In the genomic region with DNA sequence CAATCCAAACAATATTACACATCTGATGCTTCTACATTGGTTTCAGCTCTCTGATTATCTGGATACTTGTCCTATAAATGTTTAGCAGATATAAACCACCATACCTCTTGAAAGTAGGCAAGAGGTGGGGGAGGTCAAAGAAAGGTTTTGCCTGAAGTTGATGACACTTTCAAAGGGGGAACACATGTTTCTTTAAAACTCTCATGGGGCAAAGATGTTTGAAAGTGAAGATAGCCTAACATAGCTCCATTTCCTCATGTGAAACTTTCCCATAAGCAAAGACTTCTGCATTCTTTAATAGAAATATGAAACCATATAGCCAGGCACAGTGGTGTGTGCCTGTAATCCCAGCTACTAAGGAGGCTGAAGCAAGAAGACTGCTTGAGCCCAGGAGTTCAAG, we compare ENCODE assay signal across 18 cellular contexts.
DNase-seq lines count a peak whose midpoint lies in the region; ATAC-seq lines count a peak whose summit lies in the region.
"Had no signal": no experiment of that assay in that cellular context is flagged by ENCODE, and none has a peak within 500 bp of the region (broad histone marks: within the 10 kb centered on the region; RNA-seq: fewer than 3 reads in every experiment).

No MANE protein-coding gene starts in this region.

- no peak for DNase-seq in activated T-cell treated with anti-CD3 and anti-CD28 coated beads, Interleukin-2, amount 50 U/mL, for 1 hour
- DNase-seq in activated CD4-positive, alpha-beta T cell treated with anti-CD3 and anti-CD28 coated beads for 4 hours, result no peak
- DNase-seq in posterior vena cava (ENCODE audit: low spot score), result no peak
- DNase-seq in left ventricle myocardium superior, result no peak
- DNase-seq: activated CD4-positive, alpha-beta memory T cell treated with anti-CD3 and anti-CD28 coated beads for 36 hours; activated T-cell treated with anti-CD3 and anti-CD28 coated beads, Interleukin-2, amount 50 U/mL, for 4 hours; CD4-positive, alpha-beta memory T cell; dermis blood vessel endothelial cell; NCI-H2107; NCI-H774; sigmoid colon; SK-N-SH; stimulated activated CD4-positive, alpha-beta T cell treated with anti-CD3 and anti-CD28 coated beads, Interleukin-1b, Interleukin-23, amount 100 ng/mL, for 48 hours; substantia nigra had no signal

- intact Hi-C loops in posterior vena cava (cut with DNase I), result no loop called here
- intact Hi-C loops in left ventricle myocardium superior (cut with micrococcal nuclease), result no loop called here

- ATAC-seq in GM18499 (IDR thresholded peaks at IDR 0.05; ENCODE audit: insufficient read depth, unreplicated experiment) (peak; percentile 46), GM19452 (IDR thresholded peaks at IDR 0.05; ENCODE audit: unreplicated experiment) (peak; percentile 64), HG02678 (IDR thresholded peaks at IDR 0.05; ENCODE audit: unreplicated experiment) (peak; percentile 72), HG03469 (IDR thresholded peaks at IDR 0.05; ENCODE audit: unreplicated experiment) (peak; percentile 66), left ventricle myocardium superior (no peak)
- ATAC-seq: activated T-cell treated with anti-CD3 and anti-CD28 coated beads, Interleukin-2, amount 50 U/mL, for 4 hours had no signal
